In genomic region chr6:150741633-150742200, GRCh38 we compare ENCODE assay signal across 8 cellular contexts.
DNase-seq lines count a peak whose midpoint lies in the region; ATAC-seq and TF ChIP-seq lines count a peak whose summit lies in the region.

No MANE protein-coding gene starts in this region.

- peak; percentile 58 to 70 (median 66) for TF ChIP-seq CTCF in HCT116 (IDR thresholded peaks at IDR 0.05 in 2 of 3, conservative IDR thresholded peaks at IDR 0.05 in 1 of 3; ENCODE audit: borderline replicate concordance in 1 of 3, insufficient read depth in 1 of 3, low read depth in 2 of 3, low read length in 2 of 3)
- TF ChIP-seq CTCF in brain (conservative IDR thresholded peaks at IDR 0.05) = peak; percentile 13 to 25
- no peak for TF ChIP-seq CTCF in mesothelial cell of epicardium (IDR thresholded peaks at IDR 0.05; ENCODE audit: unreplicated experiment)

- peaks cover 53% of the 10 kb centered on the region for H3K4me1 Mint-ChIP-seq in brain
- peaks cover 63% of the 10 kb centered on the region for H3K4me1 Mint-ChIP-seq in mesothelial cell of epicardium

- TF ChIP-seq RAD21 in HCT116 (IDR thresholded peaks at IDR 0.05; ENCODE audit: low read depth) = peak; percentile 75

- no peaks in the 10 kb centered on the region for H3K4me1 ChIP-seq in HCT116 (ENCODE audit: control insufficient read depth in 1 of 2, insufficient read depth in 2 of 2, low read length in 2 of 2)

- CTCF ChIA-PET in HCT116 (lab: Charles Lee) = interaction anchor here (1.0 to 2.3 kb wide), 7 partner anchors 8 to 331 kb away, joined by 3 to 18 read pairs (median 3); no protein-coding TSS in a partner anchor

- RAD21 ChIA-PET in HCT116 (lab: Charles Lee; ENCODE audit: low non-redundant PET in 1 of 2, low total read pairs in 2 of 2, uncharacterized antibody in 2 of 2, unreplicated experiment in 2 of 2) = interaction anchor here in 1 of 2 experiments (1.4 kb wide), 1 partner anchor 323 kb away, joined by 4 read pairs; no protein-coding TSS in a partner anchor

- no peaks in the 10 kb centered on the region for H3K27me3 ChIP-seq in HCT116 (ENCODE audit: insufficient read depth, low read length)

- H3K9me3 ChIP-seq in HCT116 (ENCODE audit: control insufficient read depth in 1 of 2, insufficient read depth in 1 of 2, low read depth in 1 of 2, low read length in 2 of 2) = no peaks in the 10 kb centered on the region

- H4K20me1 ChIP-seq in HCT116 (ENCODE audit: insufficient read depth) = no peaks in the 10 kb centered on the region

- BruUV-seq in HCT116 (replicated peaks; lab: Mats Ljungman, UMichigan) = no TSS peak

- H3K27ac ChIP-seq in HCT116 (ENCODE audit: low read depth, low read length) = no peak overlapping the region

- ATAC-seq in HCT116 (peak; percentile 73), GM18861 (IDR thresholded peaks at IDR 0.05; ENCODE audit: unreplicated experiment) (no peak)

- no peak overlapping the region for H3K4me2 ChIP-seq in HCT116 (ENCODE audit: low read length)

- H3K27ac Mint-ChIP-seq in brain (peak overlapping the region in 2 of 5 experiments; percentile 35 to 68), mesothelial cell of epicardium (peak overlapping the region; percentile 21)

- POLR2A ChIA-PET in HCT116 (lab: Charles Lee) = no interaction called here

- H2AFZ ChIP-seq in HCT116 (ENCODE audit: low read depth, low read length, poor library complexity, severe bottlenecking) = no peak overlapping the region

- H3K4me3 ChIP-seq in HCT116 (replicated peaks in 1 of 2; ENCODE audit: low read depth in 1 of 2, low read length in 2 of 2) = no peak overlapping the region

- no peaks in the 10 kb centered on the region for H3K9me2 ChIP-seq in HCT116 (ENCODE audit: insufficient read depth)

- no peaks in the 10 kb centered on the region for H3K79me2 ChIP-seq in HCT116 (ENCODE audit: insufficient read depth, low read length)

- H3K9ac ChIP-seq in HCT116 (ENCODE audit: low read length) = no peak overlapping the region

- no peaks in the 10 kb centered on the region for H3K27me3 Mint-ChIP-seq in brain
- no peaks in the 10 kb centered on the region for H3K27me3 Mint-ChIP-seq in mesothelial cell of epicardium (ENCODE audit: low read depth)

- H3K36me3 ChIP-seq in HCT116 (ENCODE audit: control insufficient read depth in 1 of 2, insufficient read depth in 2 of 2, low read length in 2 of 2) = no peaks in the 10 kb centered on the region

- H3K4me3 Mint-ChIP-seq in brain (no peak overlapping the region), mesothelial cell of epicardium (no peak overlapping the region)

- peak; percentile 51 for DNase-seq in NCI-H146 (lab: John Stamatoyannopoulos, UW)
- no peak for DNase-seq in NCI-H146 treated with DMSO at 0.1 percent for 48 hours (lab: John Stamatoyannopoulos, UW; ENCODE audit: unreplicated experiment)
- DNase-seq in HCT116 (ENCODE audit: low read depth, low spot score) = peak; percentile 23
- no peak for DNase-seq in mesothelial cell of epicardium (ENCODE audit: low spot score in 2 of 2, unreplicated experiment in 2 of 2)
- no peak for DNase-seq in ureter (ENCODE audit: low spot score)
- DNase-seq in GDM1 (lab: John Stamatoyannopoulos, UW) = no peak

- no peak for TF ChIP-seq POLR2A in HCT116 (IDR thresholded peaks at IDR 0.05; ENCODE audit: borderline replicate concordance, extremely low read depth, insufficient read depth, insufficient read length)

- intact Hi-C loops in HCT116 (cut with micrococcal nuclease) = no loop called here

- H3K36me3 Mint-ChIP-seq in brain (peaks cover 23% of the 10 kb centered on the region), mesothelial cell of epicardium (peaks cover 7% of the 10 kb centered on the region)

- H3K9me3 Mint-ChIP-seq in brain = no peaks in the 10 kb centered on the region
- no peaks in the 10 kb centered on the region for H3K9me3 Mint-ChIP-seq in mesothelial cell of epicardium

TF ChIP-seq in HCT116, 20 proteins besides CTCF, POLR2A, EP300 and RAD21:
- TF ChIP-seq EGR1 (IDR thresholded peaks at IDR 0.05; ENCODE audit: low read depth) (no peak), TCF7L2 (IDR thresholded peaks at IDR 0.05; ENCODE audit: borderline replicate concordance, extremely low read depth, insufficient read depth, insufficient read length) (no peak), ZFX (IDR thresholded peaks at IDR 0.05) (no peak), CEBPB (IDR thresholded peaks at IDR 0.05; ENCODE audit: low read depth) (no peak), MAX (IDR thresholded peaks at IDR 0.05) (no peak), POLR2AphosphoS5 (IDR thresholded peaks at IDR 0.05; ENCODE audit: low read depth, low read length) (no peak), SIN3A (IDR thresholded peaks at IDR 0.05; ENCODE audit: low read depth) (no peak), EZH2 (IDR thresholded peaks at IDR 0.05) (no peak), ELF1 (IDR thresholded peaks at IDR 0.05; ENCODE audit: borderline replicate concordance, low read depth) (no peak), CBX3 (IDR thresholded peaks at IDR 0.05; ENCODE audit: low read depth) (no peak), SP1 (IDR thresholded peaks at IDR 0.05; ENCODE audit: low read depth) (no peak), JUND (IDR thresholded peaks at IDR 0.05) (no peak), ATF3 (IDR thresholded peaks at IDR 0.05) (no peak), ZNF274 (IDR thresholded peaks at IDR 0.05; ENCODE audit: low read depth, low read length) (no peak), ZBTB33 (IDR thresholded peaks at IDR 0.05; ENCODE audit: extremely low read depth, insufficient replicate concordance, low read length) (no peak), SRF (IDR thresholded peaks at IDR 0.05; ENCODE audit: low read depth) (no peak), REST (IDR thresholded peaks at IDR 0.05; ENCODE audit: low read depth) (no peak), EZH2phosphoT487 (IDR thresholded peaks at IDR 0.05; ENCODE audit: borderline replicate concordance) (no peak), YY1 (IDR thresholded peaks at IDR 0.05; ENCODE audit: extremely low read depth, insufficient replicate concordance, low read depth, low read length) (no peak)

Comparison
In these comparisons a context has a peak if more than half of its experiments do, and no peak if none do; other contexts are left out.
1. DNase-seq: peak in NCI-H146 (single experiment) and HCT116 (single experiment); none in NCI-H146 treated with DMSO at 0.1 percent for 48 hours (single experiment), mesothelial cell of epicardium (0 of 2), ureter (single experiment) and GDM1 (single experiment).